In the genomic region with DNA sequence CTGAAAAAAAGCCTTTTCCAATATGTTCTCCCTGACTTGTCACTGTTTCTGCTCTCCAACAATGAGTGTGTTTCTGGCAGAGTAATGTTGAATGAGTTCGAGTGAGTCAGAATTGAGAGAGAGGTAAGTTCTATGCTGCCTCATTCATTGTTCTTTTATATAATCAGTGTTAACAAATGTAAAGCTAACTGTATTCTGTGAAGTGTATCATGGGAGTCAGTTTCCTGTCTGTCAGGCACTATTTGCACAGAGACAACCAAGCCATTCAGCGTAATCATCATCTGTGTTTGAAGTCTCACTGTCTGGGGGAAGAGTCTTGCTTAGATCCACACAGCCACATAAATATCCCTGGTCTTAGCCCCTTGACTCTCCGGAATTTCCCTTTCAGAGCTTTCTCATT, we compare ENCODE assay signal across 1 cellular context.
TF ChIP-seq lines count a peak whose summit lies in the region.

No MANE protein-coding gene starts in this region.

TF ChIP-seq in HepG2, 621 proteins besides CTCF, POLR2A, EP300 and RAD21 (continued from another document and continues in another):
- TF ChIP-seq, protein P1, sequence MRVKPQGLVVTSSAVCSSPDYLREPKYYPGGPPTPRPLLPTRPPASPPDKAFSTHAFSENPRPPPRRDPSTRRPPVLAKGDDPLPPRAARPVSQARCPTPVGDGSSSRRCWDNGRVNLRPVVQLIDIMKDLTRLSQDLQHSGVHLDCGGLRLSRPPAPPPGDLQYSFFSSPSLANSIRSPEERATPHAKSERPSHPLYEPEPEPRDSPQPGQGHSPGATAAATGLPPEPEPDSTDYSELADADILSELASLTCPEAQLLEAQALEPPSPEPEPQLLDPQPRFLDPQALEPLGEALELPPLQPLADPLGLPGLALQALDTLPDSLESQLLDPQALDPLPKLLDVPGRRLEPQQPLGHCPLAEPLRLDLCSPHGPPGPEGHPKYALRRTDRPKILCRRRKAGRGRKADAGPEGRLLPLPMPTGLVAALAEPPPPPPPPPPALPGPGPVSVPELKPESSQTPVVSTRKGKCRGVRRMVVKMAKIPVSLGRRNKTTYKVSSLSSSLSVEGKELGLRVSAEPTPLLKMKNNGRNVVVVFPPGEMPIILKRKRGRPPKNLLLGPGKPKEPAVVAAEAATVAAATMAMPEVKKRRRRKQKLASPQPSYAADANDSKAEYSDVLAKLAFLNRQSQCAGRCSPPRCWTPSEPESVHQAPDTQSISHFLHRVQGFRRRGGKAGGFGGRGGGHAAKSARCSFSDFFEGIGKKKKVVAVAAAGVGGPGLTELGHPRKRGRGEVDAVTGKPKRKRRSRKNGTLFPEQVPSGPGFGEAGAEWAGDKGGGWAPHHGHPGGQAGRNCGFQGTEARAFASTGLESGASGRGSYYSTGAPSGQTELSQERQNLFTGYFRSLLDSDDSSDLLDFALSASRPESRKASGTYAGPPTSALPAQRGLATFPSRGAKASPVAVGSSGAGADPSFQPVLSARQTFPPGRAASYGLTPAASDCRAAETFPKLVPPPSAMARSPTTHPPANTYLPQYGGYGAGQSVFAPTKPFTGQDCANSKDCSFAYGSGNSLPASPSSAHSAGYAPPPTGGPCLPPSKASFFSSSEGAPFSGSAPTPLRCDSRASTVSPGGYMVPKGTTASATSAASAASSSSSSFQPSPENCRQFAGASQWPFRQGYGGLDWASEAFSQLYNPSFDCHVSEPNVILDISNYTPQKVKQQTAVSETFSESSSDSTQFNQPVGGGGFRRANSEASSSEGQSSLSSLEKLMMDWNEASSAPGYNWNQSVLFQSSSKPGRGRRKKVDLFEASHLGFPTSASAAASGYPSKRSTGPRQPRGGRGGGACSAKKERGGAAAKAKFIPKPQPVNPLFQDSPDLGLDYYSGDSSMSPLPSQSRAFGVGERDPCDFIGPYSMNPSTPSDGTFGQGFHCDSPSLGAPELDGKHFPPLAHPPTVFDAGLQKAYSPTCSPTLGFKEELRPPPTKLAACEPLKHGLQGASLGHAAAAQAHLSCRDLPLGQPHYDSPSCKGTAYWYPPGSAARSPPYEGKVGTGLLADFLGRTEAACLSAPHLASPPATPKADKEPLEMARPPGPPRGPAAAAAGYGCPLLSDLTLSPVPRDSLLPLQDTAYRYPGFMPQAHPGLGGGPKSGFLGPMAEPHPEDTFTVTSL (CRISPR knock-in tag; IDR thresholded peaks at IDR 0.05; ENCODE audit: borderline replicate concordance): peak; percentile 95
- TF ChIP-seq ZNF792 (CRISPR knock-in tag; IDR thresholded peaks at IDR 0.05) (peak; percentile 70; the same call in 1 of the 2 replicates), ZNF12 (CRISPR knock-in tag; IDR thresholded peaks at IDR 0.05) (peak; percentile 82), FOSL2 (CRISPR knock-in tag; IDR thresholded peaks at IDR 0.05) (peak; percentile 83), CEBPB (IDR thresholded peaks at IDR 0.05; ENCODE audit: borderline replicate concordance, low read depth, low read length) (no peak), PRDM10 (CRISPR knock-in tag; IDR thresholded peaks at IDR 0.05; ENCODE audit: low read depth) (0 out of 2 replicates have a peak, but pooled peaks have one; percentile 51), ZNF839 (CRISPR knock-in tag; IDR thresholded peaks at IDR 0.05; ENCODE audit: borderline replicate concordance) (no peak), THAP9 (CRISPR knock-in tag; IDR thresholded peaks at IDR 0.05; ENCODE audit: borderline replicate concordance) (no peak), NCOR1 (IDR thresholded peaks at IDR 0.05; ENCODE audit: borderline replicate concordance, low read length) (peak; percentile 20; the same call in 1 of the 2 replicates), NR2F6 (IDR thresholded peaks at IDR 0.05) (peak; percentile 42), NR2F6 (CRISPR knock-in tag; IDR thresholded peaks at IDR 0.05) (peak; percentile 75), IKZF1 (IDR thresholded peaks at IDR 0.05) (no peak), NBN (conservative IDR thresholded peaks at IDR 0.05) (no peak), FIP1L1 (IDR thresholded peaks at IDR 0.05; ENCODE audit: borderline replicate concordance, insufficient read depth, low read depth, low read length) (no peak), FOXP1 (IDR thresholded peaks at IDR 0.05) (no peak), FOXP1 (CRISPR knock-in tag; IDR thresholded peaks at IDR 0.05) (peak; percentile 83), TCF7 (IDR thresholded peaks at IDR 0.05; ENCODE audit: low read depth) (peak; percentile 91), ZNF414 (CRISPR knock-in tag; IDR thresholded peaks at IDR 0.05) (peak; percentile 51; the same call in 1 of the 2 replicates), RXRB (CRISPR knock-in tag; IDR thresholded peaks at IDR 0.05; ENCODE audit: borderline replicate concordance) (peak; percentile 85), PCBP2 (optimal IDR thresholded peaks at IDR 0.05; ENCODE audit: low read depth, low read length, poor library complexity, severe bottlenecking) (no peak), ARNTL (CRISPR knock-in tag; IDR thresholded peaks at IDR 0.05) (no peak), ZNF451 (CRISPR knock-in tag; IDR thresholded peaks at IDR 0.05) (no peak), FOXA1 (IDR thresholded peaks at IDR 0.05) (no peak), FOXA1 (CRISPR knock-in tag; IDR thresholded peaks at IDR 0.05) (peak; percentile 84), SMC3 (IDR thresholded peaks at IDR 0.05; ENCODE audit: low read length) (peak; percentile 14; the same call in 1 of the 2 replicates), ZNF672 (CRISPR knock-in tag; IDR thresholded peaks at IDR 0.05) (no peak), KLF15 (CRISPR knock-in tag; IDR thresholded peaks at IDR 0.05; ENCODE audit: borderline replicate concordance) (no peak)
- TF ChIP-seq, protein P2, sequence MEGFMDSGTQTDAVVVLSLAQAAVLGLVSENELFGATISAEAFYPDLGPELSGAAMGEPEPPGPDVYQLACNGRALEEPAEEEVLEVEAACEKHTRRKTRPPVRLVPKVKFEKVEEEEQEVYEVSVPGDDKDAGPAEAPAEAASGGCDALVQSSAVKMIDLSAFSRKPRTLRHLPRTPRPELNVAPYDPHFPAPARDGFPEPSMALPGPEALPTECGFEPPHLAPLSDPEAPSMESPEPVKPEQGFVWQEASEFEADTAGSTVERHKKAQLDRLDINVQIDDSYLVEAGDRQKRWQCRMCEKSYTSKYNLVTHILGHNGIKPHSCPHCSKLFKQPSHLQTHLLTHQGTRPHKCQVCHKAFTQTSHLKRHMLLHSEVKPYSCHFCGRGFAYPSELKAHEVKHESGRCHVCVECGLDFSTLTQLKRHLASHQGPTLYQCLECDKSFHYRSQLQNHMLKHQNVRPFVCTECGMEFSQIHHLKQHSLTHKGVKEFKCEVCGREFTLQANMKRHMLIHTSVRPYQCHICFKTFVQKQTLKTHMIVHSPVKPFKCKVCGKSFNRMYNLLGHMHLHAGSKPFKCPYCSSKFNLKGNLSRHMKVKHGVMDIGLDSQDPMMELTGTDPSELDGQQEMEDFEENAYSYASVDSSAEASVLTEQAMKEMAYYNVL (CRISPR knock-in tag; IDR thresholded peaks at IDR 0.05; ENCODE audit: borderline replicate concordance): peak; percentile 75; the same call in 1 of the 2 replicates
- TF ChIP-seq, protein P3, sequence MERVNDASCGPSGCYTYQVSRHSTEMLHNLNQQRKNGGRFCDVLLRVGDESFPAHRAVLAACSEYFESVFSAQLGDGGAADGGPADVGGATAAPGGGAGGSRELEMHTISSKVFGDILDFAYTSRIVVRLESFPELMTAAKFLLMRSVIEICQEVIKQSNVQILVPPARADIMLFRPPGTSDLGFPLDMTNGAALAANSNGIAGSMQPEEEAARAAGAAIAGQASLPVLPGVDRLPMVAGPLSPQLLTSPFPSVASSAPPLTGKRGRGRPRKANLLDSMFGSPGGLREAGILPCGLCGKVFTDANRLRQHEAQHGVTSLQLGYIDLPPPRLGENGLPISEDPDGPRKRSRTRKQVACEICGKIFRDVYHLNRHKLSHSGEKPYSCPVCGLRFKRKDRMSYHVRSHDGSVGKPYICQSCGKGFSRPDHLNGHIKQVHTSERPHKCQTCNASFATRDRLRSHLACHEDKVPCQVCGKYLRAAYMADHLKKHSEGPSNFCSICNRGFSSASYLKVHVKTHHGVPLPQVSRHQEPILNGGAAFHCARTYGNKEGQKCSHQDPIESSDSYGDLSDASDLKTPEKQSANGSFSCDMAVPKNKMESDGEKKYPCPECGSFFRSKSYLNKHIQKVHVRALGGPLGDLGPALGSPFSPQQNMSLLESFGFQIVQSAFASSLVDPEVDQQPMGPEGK (CRISPR knock-in tag; IDR thresholded peaks at IDR 0.05): peak; percentile 57
